Comparison of ENCODE assay signal across 23 cellular contexts in genomic region chr14:69357544-69358200, GRCh38. TPM values are rescaled to one million over a fixed set of nuclear protein-coding genes. Genes with fewer than 3 reads are reported as not detected.
DNase-seq lines count a peak whose midpoint lies in the region; ATAC-seq and TF ChIP-seq lines count a peak whose summit lies in the region.
"Had no signal": no experiment of that assay in that cellular context is flagged by ENCODE, and none has a peak within 500 bp of the region (broad histone marks: within the 10 kb centered on the region; RNA-seq: fewer than 3 reads in every experiment).

No MANE protein-coding gene starts in this region.

- H3K27me3 Mint-ChIP-seq in MCF 10A (ENCODE audit: insufficient read depth, unreplicated experiment) = peaks cover 13% of the 10 kb centered on the region

- no CpG with 5 or more reads among the region's 7 CpGs for WGBS in mesendoderm (ENCODE audit: extremely low coverage, insufficient coverage, low lambda C conversion rate)

- H3K4me3 Mint-ChIP-seq in MCF 10A (ENCODE audit: unreplicated experiment) = no peak overlapping the region
- H3K4me3 Mint-ChIP-seq: CD8-positive, alpha-beta memory T cell had no signal

- H3K18ac ChIP-seq in mesendoderm (ENCODE audit: low read length) = no peak overlapping the region

- H3K23ac ChIP-seq in mesendoderm (ENCODE audit: low read length) = no peak overlapping the region

- H4K8ac ChIP-seq in mesendoderm (ENCODE audit: low read depth, low read length) = no peak overlapping the region

- H2AFZ ChIP-seq in osteoblast (ENCODE audit: low read length) = no peak overlapping the region

- no peak overlapping the region for H2AK5ac ChIP-seq in mesendoderm (ENCODE audit: low read length)

- H4K20me1 ChIP-seq in osteoblast (ENCODE audit: insufficient read depth, low read length) = no peaks in the 10 kb centered on the region

- in situ Hi-C loops in T47D (cut with HindIII; ENCODE audit: low pct_unique_long_range_greater_than_20kb, low sequenced_read_pairs) = no loop called here

- no peak for ATAC-seq in omental fat pad (ENCODE audit: low FRiP score)

- H3K4me1 ChIP-seq in osteoblast (ENCODE audit: insufficient read depth, low read length) = peaks cover 10% of the 10 kb centered on the region
- peaks cover 5% of the 10 kb centered on the region; the same call in 1 of the 2 replicates for H3K4me1 ChIP-seq in BE2C
- no peaks in the 10 kb centered on the region for H3K4me1 ChIP-seq in mesendoderm (ENCODE audit: control insufficient read depth, low read depth, low read length)

- H3K9me3 ChIP-seq in osteoblast (ENCODE audit: low read depth, low read length) (no peaks in the 10 kb centered on the region), BE2C (no peaks in the 10 kb centered on the region)

- H3K27ac Mint-ChIP-seq in MCF 10A (ENCODE audit: low read depth, unreplicated experiment) = no peak overlapping the region

- peaks cover 2% of the 10 kb centered on the region for H3K27me3 ChIP-seq in osteoblast (ENCODE audit: insufficient read depth, low read length)
- no peaks in the 10 kb centered on the region for H3K27me3 ChIP-seq in BE2C
- H3K27me3 ChIP-seq in mesendoderm (ENCODE audit: insufficient read depth, low read length, poor library complexity) = no peaks in the 10 kb centered on the region

- CTCF ChIA-PET in MCF 10A (lab: Yijun Ruan, JAX) = interaction anchor here (0.5 kb wide), 1 partner anchor 103 kb away, joined by 3 read pairs; no protein-coding TSS in a partner anchor

- BruUV-seq in MCF 10A (replicated peaks; lab: Mats Ljungman, UMichigan) = no TSS peak

- no peak overlapping the region for H3K56ac ChIP-seq in mesendoderm (ENCODE audit: low read length)

- H3K4me2 ChIP-seq in osteoblast (ENCODE audit: insufficient read depth, low read length) (no peak overlapping the region), mesendoderm (ENCODE audit: low read length) (no peak overlapping the region)
- H3K4me2 ChIP-seq: KMS-11 had no signal

- intact Hi-C loops in MCF 10A (cut with micrococcal nuclease) = no loop called here

- POLR2A ChIA-PET in MCF 10A (lab: Yijun Ruan, JAX) = interaction anchor here (0.7 kb wide), 1 partner anchor 14 kb away, joined by 4 read pairs; no protein-coding TSS in a partner anchor

- H3K9me3 Mint-ChIP-seq in MCF 10A (ENCODE audit: unreplicated experiment) = no peaks in the 10 kb centered on the region

- H3K79me1 ChIP-seq in mesendoderm (ENCODE audit: low read length) = no peaks in the 10 kb centered on the region

- H4K5ac ChIP-seq in mesendoderm (ENCODE audit: low read length) = no peak overlapping the region

- H3K4me3 ChIP-seq in osteoblast (ENCODE audit: insufficient read depth, low read length) (no peak overlapping the region), BE2C (ENCODE audit: low read depth, low read length) (no peak overlapping the region), mesendoderm (ENCODE audit: low read length) (no peak overlapping the region)

- H3K36me3 Mint-ChIP-seq in MCF 10A (ENCODE audit: insufficient read depth, unreplicated experiment) = no peaks in the 10 kb centered on the region

- H3K27ac ChIP-seq in osteoblast (ENCODE audit: low read depth, low read length) (no peak overlapping the region), mesendoderm (ENCODE audit: low read depth, low read length) (no peak overlapping the region)
- H3K27ac ChIP-seq: C4-2B, KMS-11 had no signal

- TF ChIP-seq CTCF in MCF 10A (IDR thresholded peaks at IDR 0.05; ENCODE audit: unreplicated experiment) (no peak), osteoblast (IDR thresholded peaks at IDR 0.05; ENCODE audit: extremely low read depth, low read depth, low read length) (no peak), omental fat pad (IDR thresholded peaks at IDR 0.05) (no peak), BE2C (IDR thresholded peaks at IDR 0.05; ENCODE audit: low read depth, low read length) (no peak)

- H3K9ac ChIP-seq in mesendoderm (ENCODE audit: low read length) = no peak overlapping the region
- H3K9ac ChIP-seq: KMS-11 had no signal

- H3K79me2 ChIP-seq in osteoblast (ENCODE audit: insufficient read depth, low read length) (no peaks in the 10 kb centered on the region), mesendoderm (ENCODE audit: control insufficient read depth, insufficient read depth, low read length) (no peaks in the 10 kb centered on the region)

- H3K4ac ChIP-seq in mesendoderm (ENCODE audit: low read depth, low read length) = no peak overlapping the region

- no peak overlapping the region for H2BK5ac ChIP-seq in mesendoderm (ENCODE audit: low read length)

- no peak overlapping the region for H2BK15ac ChIP-seq in mesendoderm (replicated peaks; ENCODE audit: low read depth)

- H3K36me3 ChIP-seq in osteoblast (ENCODE audit: insufficient read depth, low read length) (no peaks in the 10 kb centered on the region), BE2C (no peaks in the 10 kb centered on the region; the same call in 1 of the 2 replicates), mesendoderm (ENCODE audit: control insufficient read depth, insufficient read depth, low read length) (no peaks in the 10 kb centered on the region)

- peak; percentile 32 for DNase-seq in DMS79 treated with DMSO at 0.1 percent for 48 hours (lab: John Stamatoyannopoulos, UW)
- DNase-seq in DMS79 (lab: John Stamatoyannopoulos, UW) = no peak
- peak; percentile 46 to 87 for DNase-seq in T47D (ENCODE audit: low read depth in 1 of 2, low spot score in 1 of 2)
- no peak for DNase-seq in MCF 10A (ENCODE audit: unreplicated experiment)
- DNase-seq in osteoblast (ENCODE audit: insufficient read length, low spot score, missing footprints) = peak; percentile 50
- no peak for DNase-seq in omental fat pad (ENCODE audit: low spot score)
- no peak for DNase-seq in BE2C
- DNase-seq in mesendoderm = no peak
- DNase-seq: 8988T; AML-193; Calu3; CD8-positive, alpha-beta memory T cell; DMS153; EL; MV-4-11; NCI-H1105 treated with DMSO at 0.1 percent for 48 hours; NCI-H2029 treated with DMSO at 0.1 percent for 48 hours; NCI-H226; NCI-H774; NK-92 treated with Interleukin-12 subunit alpha and Interleukin-12 subunit beta, amount 100 ng/mL, for 24 hours; OCI-M1 had no signal

- peaks cover 5% of the 10 kb centered on the region for H3K4me1 Mint-ChIP-seq in MCF 10A (ENCODE audit: insufficient read depth, unreplicated experiment)

- H2BK120ac ChIP-seq in mesendoderm (ENCODE audit: low read depth, low read length) = no peak overlapping the region

RNA-seq across cellular contexts. Expression of gene ERH, which starts 40.4 kb away (rescaled TPM):
- 245 and 279 TPM in 2 replicates for total RNA-seq in MCF 10A (2022)
- 71.9 and 75.3 TPM in 2 replicates for total RNA-seq in osteoblast
- total RNA-seq in omental fat pad = 10 to 100 TPM; 62.4 to 70.9 (median 68.8) TPM
- 617 TPM for polyA plus RNA-seq in BE2C (2012; ENCODE audit: insufficient read depth, insufficient read length, low read depth)
- 380 TPM for polyA plus RNA-seq in mesendoderm (2013, experiment 1 of 2)
- 374 TPM for polyA plus RNA-seq in mesendoderm (2013, experiment 2 of 2)

RNA-seq across cellular contexts. Expression of gene SLC39A9, which starts 40.8 kb away (rescaled TPM):
- total RNA-seq in MCF 10A (2022) = 69.7 and 71.3 TPM in 2 replicates
- total RNA-seq in osteoblast = 131 and 163 TPM in 2 replicates
- 10 to 100 TPM; 57.9 to 80.7 (median 69.6) TPM for total RNA-seq in omental fat pad
- 77.8 TPM for polyA plus RNA-seq in BE2C (2012; ENCODE audit: insufficient read depth, insufficient read length, low read depth)
- polyA plus RNA-seq in mesendoderm (2013, experiment 1 of 2) = 19.9 TPM
- 19.1 TPM for polyA plus RNA-seq in mesendoderm (2013, experiment 2 of 2)

Comparison
In these comparisons a context has a peak if more than half of its experiments do, and no peak if none do; other contexts are left out.
1. DNase-seq: peak in DMS79 treated with DMSO at 0.1 percent for 48 hours (single experiment), T47D (2 of 2) and osteoblast (single experiment); none in DMS79 (single experiment), MCF 10A (single experiment), omental fat pad (single experiment), BE2C (single experiment) and mesendoderm (single experiment).